8 cellular contexts compared by ENCODE assay signal in the genomic region with DNA sequence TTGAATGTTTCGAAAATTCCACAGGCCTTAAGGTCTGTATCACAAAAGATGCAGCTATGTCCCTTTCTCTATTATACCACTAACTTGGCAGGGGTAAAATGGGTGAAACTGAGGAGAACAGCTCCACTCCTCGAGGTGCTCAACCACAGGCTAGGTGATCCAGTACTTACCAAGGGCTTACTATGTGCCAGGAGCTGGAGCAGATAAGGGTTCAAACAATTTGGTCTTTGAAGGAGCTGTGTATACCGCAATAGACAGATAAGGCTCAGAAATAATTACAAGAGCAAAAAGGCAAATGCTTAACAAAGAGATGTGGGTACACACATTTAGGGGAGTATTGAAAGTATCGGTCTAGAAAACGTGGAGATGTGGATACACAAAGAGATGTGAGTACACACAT. TPM values are rescaled to one million over a fixed set of nuclear protein-coding genes. Genes with fewer than 3 reads are reported as not detected.
A peak's percentile ranks its signal among the peaks of the same experiment; 100 is the strongest.
DNase-seq lines count a peak whose midpoint lies in the region; ATAC-seq and TF ChIP-seq lines count a peak whose summit lies in the region.

No MANE protein-coding gene starts in this region.

- H3K27me3 Mint-ChIP-seq in activated CD4-positive, alpha-beta T cell treated with anti-CD3 and anti-CD28 coated beads, Interleukin-2, amount 10 ng/mL, durations not matched to agents 7 days and 5 days, result no peaks in the 10 kb centered on the region
- no peaks in the 10 kb centered on the region for H3K27me3 Mint-ChIP-seq in activated CD8-positive, alpha-beta T cell treated with anti-CD3 and anti-CD28 coated beads for 36 hours

- peaks cover 40% of the 10 kb centered on the region for H3K4me1 Mint-ChIP-seq in activated CD4-positive, alpha-beta T cell treated with anti-CD3 and anti-CD28 coated beads, Interleukin-2, amount 10 ng/mL, durations not matched to agents 7 days and 5 days
- peaks cover 32% of the 10 kb centered on the region for H3K4me1 Mint-ChIP-seq in activated CD8-positive, alpha-beta T cell treated with anti-CD3 and anti-CD28 coated beads for 36 hours (ENCODE audit: low read depth)

- H3K27me3 ChIP-seq in iPS-18a (ENCODE audit: control insufficient read depth, insufficient read depth, low read length) (no peaks in the 10 kb centered on the region), subcutaneous abdominal adipose tissue (ENCODE audit: control insufficient read depth in 5 of 5, insufficient read depth in 4 of 5, low read length in 5 of 5) (no peaks in the 10 kb centered on the region)

- DNase-seq in activated CD4-positive, alpha-beta T cell treated with anti-CD3 and anti-CD28 coated beads, Interleukin-2, amount 10 ng/mL, durations not matched to agents 7 days and 5 days, result no peak
- no peak for DNase-seq in activated CD4-positive, alpha-beta T cell treated with anti-CD3 and anti-CD28 coated beads for 48 hours
- DNase-seq in activated CD8-positive, alpha-beta T cell treated with anti-CD3 and anti-CD28 coated beads for 36 hours, result no peak
- no peak for DNase-seq in effector CD8-positive, alpha-beta T cell (lab: John Stamatoyannopoulos, UW)

- H3K4me1 ChIP-seq in iPS-18a (ENCODE audit: control insufficient read depth, low read depth, low read length) (peaks cover 10% of the 10 kb centered on the region), subcutaneous abdominal adipose tissue (ENCODE audit: control insufficient read depth in 5 of 5, insufficient read depth in 5 of 5, low read length in 5 of 5) (peaks cover 1 to 28% (median 25%) of the 10 kb centered on the region in 5 donors)

- H3K4me3 ChIP-seq in iPS-18a (ENCODE audit: low read length) (peak overlapping the region; percentile 80), subcutaneous abdominal adipose tissue (ENCODE audit: low read depth in 1 of 5, low read length in 5 of 5) (peak overlapping the region; percentile 49 to 91 (median 81))

- peak overlapping the region; percentile 81 for H3K4me3 Mint-ChIP-seq in activated CD4-positive, alpha-beta T cell treated with anti-CD3 and anti-CD28 coated beads, Interleukin-2, amount 10 ng/mL, durations not matched to agents 7 days and 5 days
- H3K4me3 Mint-ChIP-seq in activated CD8-positive, alpha-beta T cell treated with anti-CD3 and anti-CD28 coated beads for 36 hours, result peak overlapping the region; percentile 93

- ATAC-seq in activated CD8-positive, alpha-beta T cell treated with anti-CD3 and anti-CD28 coated beads for 36 hours, result no peak
- no peak for ATAC-seq in HG03097 (IDR thresholded peaks at IDR 0.05; ENCODE audit: low FRiP score, unreplicated experiment)
- ATAC-seq in GM21360 (IDR thresholded peaks at IDR 0.05; ENCODE audit: unreplicated experiment), result no peak

- CTCF ChIA-PET in activated CD4-positive, alpha-beta T cell treated with anti-CD3 and anti-CD28 coated beads, Interleukin-2, amount 10 ng/mL, durations not matched to agents 7 days and 5 days (lab: Charles Lee), result interaction anchor here (1.0 to 5.8 kb wide), 13 partner anchors 8 to 98 kb away, joined by 3 to 38 read pairs (median 4); no protein-coding TSS in a partner anchor
- CTCF ChIA-PET in activated CD8-positive, alpha-beta T cell treated with anti-CD3 and anti-CD28 coated beads for 36 hours (lab: Charles Lee), result interaction anchor here (0.9 to 3.1 kb wide), 9 partner anchors 9 to 116 kb away, joined by 3 to 15 read pairs (median 3); no protein-coding TSS in a partner anchor

- H3K9ac ChIP-seq in iPS-18a (ENCODE audit: low read length) (peak overlapping the region; percentile 62), subcutaneous abdominal adipose tissue (ENCODE audit: low read length in 5 of 5) (peak overlapping the region in 3 of 5 donors; percentile 8 to 80 (median 72))

- H3K9me3 Mint-ChIP-seq in activated CD4-positive, alpha-beta T cell treated with anti-CD3 and anti-CD28 coated beads, Interleukin-2, amount 10 ng/mL, durations not matched to agents 7 days and 5 days, result peaks cover 2% of the 10 kb centered on the region
- peaks cover 1% of the 10 kb centered on the region for H3K9me3 Mint-ChIP-seq in activated CD8-positive, alpha-beta T cell treated with anti-CD3 and anti-CD28 coated beads for 36 hours

- POLR2A ChIA-PET in activated CD4-positive, alpha-beta T cell treated with anti-CD3 and anti-CD28 coated beads, Interleukin-2, amount 10 ng/mL, durations not matched to agents 7 days and 5 days (lab: Charles Lee), result interaction anchor here (0.8 to 1.3 kb wide), 3 partner anchors 8 to 73 kb away, joined by 3 to 4 read pairs (median 3); no protein-coding TSS in a partner anchor
- POLR2A ChIA-PET in activated CD8-positive, alpha-beta T cell treated with anti-CD3 and anti-CD28 coated beads for 36 hours (lab: Charles Lee), result interaction anchor here (0.6 to 12.4 kb wide), 21 partner anchors 8 to 618 kb away, joined by 3 to 124 read pairs (median 4); no protein-coding TSS in a partner anchor

- TF ChIP-seq CTCF in activated CD8-positive, alpha-beta T cell treated with anti-CD3 and anti-CD28 coated beads for 36 hours (IDR thresholded peaks at IDR 0.05), result no peak

- H3K27ac Mint-ChIP-seq in activated CD4-positive, alpha-beta T cell treated with anti-CD3 and anti-CD28 coated beads, Interleukin-2, amount 10 ng/mL, durations not matched to agents 7 days and 5 days, result peak overlapping the region; percentile 86
- H3K27ac Mint-ChIP-seq in activated CD8-positive, alpha-beta T cell treated with anti-CD3 and anti-CD28 coated beads for 36 hours, result peak overlapping the region; percentile 92

- no peaks in the 10 kb centered on the region for H3K9me3 ChIP-seq in iPS-18a (ENCODE audit: control insufficient read depth, low read depth, low read length)
- no peaks in the 10 kb centered on the region for H3K9me3 ChIP-seq in subcutaneous abdominal adipose tissue (ENCODE audit: control insufficient read depth in 5 of 5, low read length in 5 of 5)

- H3K36me3 ChIP-seq in iPS-18a (ENCODE audit: control insufficient read depth, low read depth, low read length) (peaks cover 27% of the 10 kb centered on the region), subcutaneous abdominal adipose tissue (ENCODE audit: control insufficient read depth in 5 of 5, insufficient read depth in 5 of 5, low read length in 5 of 5) (peaks cover 6 to 25% (median 9%) of the 10 kb centered on the region in 5 donors)

- peaks cover 38% of the 10 kb centered on the region for H3K36me3 Mint-ChIP-seq in activated CD4-positive, alpha-beta T cell treated with anti-CD3 and anti-CD28 coated beads, Interleukin-2, amount 10 ng/mL, durations not matched to agents 7 days and 5 days (ENCODE audit: low read depth)
- peaks cover 39% of the 10 kb centered on the region for H3K36me3 Mint-ChIP-seq in activated CD8-positive, alpha-beta T cell treated with anti-CD3 and anti-CD28 coated beads for 36 hours (ENCODE audit: low read depth)

- H3K27ac ChIP-seq in iPS-18a (ENCODE audit: low read length) (no peak overlapping the region), subcutaneous abdominal adipose tissue (ENCODE audit: low read depth, low read length) (peak overlapping the region; percentile 72)

- intact Hi-C loops in activated CD8-positive, alpha-beta T cell treated with anti-CD3 and anti-CD28 coated beads for 36 hours (cut with micrococcal nuclease), result loop anchor here (5.0 kb wide), 1 partner anchor 68 kb away; no protein-coding TSS in a partner anchor

RNA-seq across cellular contexts. Expression of a gene that starts 1.5 kb away (rescaled TPM):
- total RNA-seq in activated CD4-positive, alpha-beta T cell treated with anti-CD3 and anti-CD28 coated beads, Interleukin-2, amount 10 ng/mL, durations not matched to agents 7 days and 5 days, result 100 to 1,000 TPM; 237 to 304 TPM
- 100 to 1,000 TPM; 250 to 253 TPM for total RNA-seq in activated CD8-positive, alpha-beta T cell treated with anti-CD3 and anti-CD28 coated beads for 36 hours
